Comparison of ENCODE assay signal across 8 cellular contexts in genomic region chr15:75029378-75030022, GRCh38. TPM values are rescaled to one million over a fixed set of nuclear protein-coding genes. Genes with fewer than 3 reads are reported as not detected.
DNase-seq lines count a peak whose midpoint lies in the region; ATAC-seq and TF ChIP-seq lines count a peak whose summit lies in the region.

No MANE protein-coding gene starts in this region.

- no peaks in the 10 kb centered on the region; the same call in 1 of the 2 replicates for H3K79me2 ChIP-seq in OCI-LY3 (ENCODE audit: low read length)

- H3K4me2 ChIP-seq in OCI-LY3 (ENCODE audit: low read length), result peak overlapping the region; percentile 21

- H3K27ac Mint-ChIP-seq in endothelial cell (ENCODE audit: unreplicated experiment), result peak overlapping the region; percentile 94

- H3K4me1 ChIP-seq in OCI-LY3 (ENCODE audit: low read length), result peaks cover 26% of the 10 kb centered on the region

- peaks cover 12% of the 10 kb centered on the region for H3K36me3 Mint-ChIP-seq in endothelial cell (ENCODE audit: low read depth, unreplicated experiment)

- H3K9ac ChIP-seq in OCI-LY3 (ENCODE audit: low read length), result no peak overlapping the region

- H3K4me1 Mint-ChIP-seq in endothelial cell (ENCODE audit: unreplicated experiment), result peaks cover 76% of the 10 kb centered on the region

- TF ChIP-seq CTCF in GM12873 (IDR thresholded peaks at IDR 0.05; ENCODE audit: insufficient read depth, low read depth, low read length, missing control alignments), result peak; percentile 92
- peak; percentile 98 for TF ChIP-seq CTCF in OCI-LY3 (IDR thresholded peaks at IDR 0.05; ENCODE audit: low read depth, low read length)
- TF ChIP-seq CTCF in endothelial cell (IDR thresholded peaks at IDR 0.05; ENCODE audit: unreplicated experiment), result peak; percentile 98

- peaks cover 5% of the 10 kb centered on the region; the same call in 1 of the 2 replicates for H4K20me1 ChIP-seq in OCI-LY3 (ENCODE audit: insufficient read depth, low read length)

- no peak for ATAC-seq in HG02623 (IDR thresholded peaks at IDR 0.05; ENCODE audit: unreplicated experiment)

- no peaks in the 10 kb centered on the region for H3K9me3 ChIP-seq in OCI-LY3 (ENCODE audit: insufficient read depth, low read length)

- peaks cover 8% of the 10 kb centered on the region for H3K36me3 ChIP-seq in OCI-LY3 (replicated peaks; ENCODE audit: low read depth, low read length)

- H3K27ac ChIP-seq in OCI-LY3 (ENCODE audit: low read length), result no peak overlapping the region

- H3K9me3 Mint-ChIP-seq in endothelial cell (ENCODE audit: unreplicated experiment), result no peaks in the 10 kb centered on the region

- peaks cover 12% of the 10 kb centered on the region for H3K27me3 Mint-ChIP-seq in endothelial cell (ENCODE audit: unreplicated experiment)

- H2AFZ ChIP-seq in OCI-LY3 (ENCODE audit: low read depth, low read length), result no peak overlapping the region

- H3K27me3 ChIP-seq in OCI-LY3 (ENCODE audit: low read depth, low read length), result no peaks in the 10 kb centered on the region

- H3K4me3 ChIP-seq in OCI-LY3 (ENCODE audit: low read length), result no peak overlapping the region

- DNase-seq in HS-27A (ENCODE audit: low read depth) (peak; percentile 78), activated T-cell treated with anti-CD3 and anti-CD28 coated beads for 1 hour (ENCODE audit: low read depth) (peak; percentile 90), endothelial cell (ENCODE audit: low spot score) (peak; percentile 97), middle frontal gyrus (ENCODE audit: extremely low spot score, low spot score) (peak; percentile 82)
- peak; percentile 70 to 72 for DNase-seq in stimulated activated CD8-positive, alpha-beta memory T cell treated with anti-CD3 and anti-CD28 coated beads, Interleukin-15, amount 100 ng/mL, for 48 hours (ENCODE audit: low read depth in 2 of 2)

- H3K4me3 Mint-ChIP-seq in endothelial cell (ENCODE audit: unreplicated experiment), result peak overlapping the region; percentile 62

RNA-seq across cellular contexts. Expression of gene PPCDC, which starts 6.1 kb away (rescaled TPM):
- 25.0 TPM for total RNA-seq in endothelial cell (ENCODE audit: unreplicated experiment)

RNA-seq across cellular contexts. Expression of gene SCAMP5, which starts 34.1 kb away (rescaled TPM):
- total RNA-seq in endothelial cell (ENCODE audit: unreplicated experiment), result 132 TPM
